ENCODE assay signal across 8 cellular contexts in genomic region chr6:36546958-36547645, GRCh38. TPM values are rescaled to one million over a fixed set of nuclear protein-coding genes. Genes with fewer than 3 reads are reported as not detected.
DNase-seq lines count a peak whose midpoint lies in the region; ATAC-seq and TF ChIP-seq lines count a peak whose summit lies in the region.

TSS of gene STK38 (minus strand) at chr6:36547479. CDS start at chr6:36540202, 7,277 bp downstream.

- H3K27me3 ChIP-seq in SU-DHL-6 (ENCODE audit: low read length) (no peaks in the 10 kb centered on the region), ovary (no peaks in the 10 kb centered on the region), thymus (ENCODE audit: control insufficient read depth, insufficient read depth) (no peaks in the 10 kb centered on the region)

- peak; percentile 46 for TF ChIP-seq CTCF in GM10266 (IDR thresholded peaks at IDR 0.05; ENCODE audit: control insufficient read depth, insufficient read depth, low read depth, missing control alignments)
- TF ChIP-seq CTCF in SU-DHL-6 (IDR thresholded peaks at IDR 0.05; ENCODE audit: insufficient read depth, low read length, poor library complexity, severe bottlenecking) = peak; percentile 55
- no peak for TF ChIP-seq CTCF in ovary (IDR thresholded peaks at IDR 0.05)

- H2AFZ ChIP-seq in SU-DHL-6 (ENCODE audit: low read depth, low read length, severe bottlenecking) = peak within 1 kb of the TSS; percentile 60

- no peaks in the 10 kb centered on the region for H3K27me3 Mint-ChIP-seq in activated naive CD8-positive, alpha-beta T cell treated with anti-CD3 and anti-CD28 coated beads, Interleukin-2, amount 10 ng/mL, durations not matched to agents 7 days and 5 days

- peaks cover 9% of the 10 kb centered on the region for H3K4me1 ChIP-seq in ovary (ENCODE audit: insufficient read depth)
- H3K4me1 ChIP-seq in thymus (ENCODE audit: control insufficient read depth, insufficient read depth, low read length) = peaks cover 19% of the 10 kb centered on the region

- peak within 1 kb of the TSS; percentile 93 for H3K4me3 Mint-ChIP-seq in activated naive CD8-positive, alpha-beta T cell treated with anti-CD3 and anti-CD28 coated beads, Interleukin-2, amount 10 ng/mL, durations not matched to agents 7 days and 5 days

- H3K27ac ChIP-seq in SU-DHL-6 (ENCODE audit: low read depth, low read length) (peak within 1 kb of the TSS; percentile 66), ovary (peak within 1 kb of the TSS; percentile 85 to 90), thymus (ENCODE audit: low read depth) (peak within 1 kb of the TSS; percentile 93)

- H3K9me3 ChIP-seq in SU-DHL-6 (ENCODE audit: insufficient read depth, low read length) (no peaks in the 10 kb centered on the region), ovary (no peaks in the 10 kb centered on the region), thymus (ENCODE audit: control insufficient read depth) (no peaks in the 10 kb centered on the region)

- intact Hi-C loops in Right ventricle myocardium inferior (cut with DNase I) (loop anchor here (1.0 to 5.0 kb wide), 4 partner anchors 47 to 135 kb away; partner anchors contain the start of gene SRSF3), ovary (cut with DNase I) (loop anchor here in 3 of 4 donors (1.0 to 10.0 kb wide), 4 partner anchors 45 to 105 kb away; partner anchors contain the start of genes KCTD20 (in 2 of the 3), PXT1 (in 2 of the 3) and SRSF3 (in 2 of the 3))

- POLR2A ChIA-PET in activated naive CD8-positive, alpha-beta T cell treated with anti-CD3 and anti-CD28 coated beads, Interleukin-2, amount 10 ng/mL, durations not matched to agents 7 days and 5 days (lab: Charles Lee) = interaction anchor here (0.7 to 3.9 kb wide), 5 partner anchors 48 to 124 kb away, joined by 3 to 65 read pairs (median 4); partner anchors contain the start of genes KCTD20 and SRSF3

- ATAC-seq in HG02759 (IDR thresholded peaks at IDR 0.05; ENCODE audit: unreplicated experiment) (peak; percentile 86), Right ventricle myocardium inferior (peak; percentile 98)
- ATAC-seq in activated naive CD8-positive, alpha-beta T cell treated with anti-CD3 and anti-CD28 coated beads, Interleukin-2, amount 10 ng/mL, durations not matched to agents 7 days and 5 days (ENCODE audit: low read depth) = peak; percentile 89

- 0 out of 2 replicates have a peak, but pooled peaks cover 7% of the 10 kb centered on the region for H4K20me1 ChIP-seq in SU-DHL-6 (ENCODE audit: low read depth, low read length)

- 0 to 1% (median 1%) methylated on average over 44 to 51 of the region's 51 CpGs for WGBS in ovary, 3 donors
- WGBS in thymus = under 1% methylated on average over 51 of the region's 51 CpGs

- H3K4me3 ChIP-seq in SU-DHL-6 (ENCODE audit: insufficient read depth, low read length, poor library complexity, severe bottlenecking) (peak within 1 kb of the TSS; percentile 87), ovary (peak within 1 kb of the TSS; percentile 93), thymus (ENCODE audit: low read length) (peak within 1 kb of the TSS; percentile 96)

- no peaks in the 10 kb centered on the region for H3K9me2 ChIP-seq in SU-DHL-6 (replicated peaks; ENCODE audit: insufficient read depth, low read length)

- DNase-seq in GM10266 (ENCODE audit: extremely low spot score) (peak; percentile 95), NCI-H1417 (lab: John Stamatoyannopoulos, UW) (peak; percentile 84 to 94 (median 91)), Right ventricle myocardium inferior (ENCODE audit: missing footprints) (peak; percentile 94), ovary (peak; percentile 93 to 97 (median 95))
- peak; percentile 93 for DNase-seq in activated naive CD8-positive, alpha-beta T cell treated with anti-CD3 and anti-CD28 coated beads, Interleukin-2, amount 10 ng/mL, durations not matched to agents 7 days and 5 days

- peak; percentile 12 for TF ChIP-seq EP300 in ovary (IDR thresholded peaks at IDR 0.05)

- peaks cover 16% of the 10 kb centered on the region; the same call in 1 of the 2 replicates for H3F3A ChIP-seq in SU-DHL-6 (ENCODE audit: insufficient read depth)

- peak within 1 kb of the TSS; percentile 76 for H3K4me2 ChIP-seq in SU-DHL-6 (ENCODE audit: low read depth, low read length, poor library complexity, severe bottlenecking)

- H3K36me3 Mint-ChIP-seq in activated naive CD8-positive, alpha-beta T cell treated with anti-CD3 and anti-CD28 coated beads, Interleukin-2, amount 10 ng/mL, durations not matched to agents 7 days and 5 days = peaks cover 12% of the 10 kb centered on the region

- peak; percentile 98 for TF ChIP-seq POLR2A in ovary (IDR thresholded peaks at IDR 0.05)

- H3K9ac ChIP-seq in SU-DHL-6 (ENCODE audit: low read length) = peak within 1 kb of the TSS; percentile 80

- H3K27ac Mint-ChIP-seq in activated naive CD8-positive, alpha-beta T cell treated with anti-CD3 and anti-CD28 coated beads, Interleukin-2, amount 10 ng/mL, durations not matched to agents 7 days and 5 days = peak within 1 kb of the TSS; percentile 92

- H3K36me3 ChIP-seq in SU-DHL-6 (ENCODE audit: low read length) = 0 out of 2 replicates have a peak, but pooled peaks cover 4% of the 10 kb centered on the region
- no peaks in the 10 kb centered on the region for H3K36me3 ChIP-seq in ovary
- H3K36me3 ChIP-seq in thymus (ENCODE audit: control insufficient read depth, insufficient read depth) = no peaks in the 10 kb centered on the region

- no peaks in the 10 kb centered on the region for H3K9me3 Mint-ChIP-seq in activated naive CD8-positive, alpha-beta T cell treated with anti-CD3 and anti-CD28 coated beads, Interleukin-2, amount 10 ng/mL, durations not matched to agents 7 days and 5 days

- peaks cover 51% of the 10 kb centered on the region for H3K79me2 ChIP-seq in SU-DHL-6 (ENCODE audit: insufficient read depth, low read length)

- peaks cover 33% of the 10 kb centered on the region for H3K4me1 Mint-ChIP-seq in activated naive CD8-positive, alpha-beta T cell treated with anti-CD3 and anti-CD28 coated beads, Interleukin-2, amount 10 ng/mL, durations not matched to agents 7 days and 5 days

RNA-seq across cellular contexts. Expression of gene STK38, which starts in this region (rescaled TPM):
- 10 to 100 TPM; 86.5 to 95.3 TPM for total RNA-seq in activated naive CD8-positive, alpha-beta T cell treated with anti-CD3 and anti-CD28 coated beads, Interleukin-2, amount 10 ng/mL, durations not matched to agents 7 days and 5 days
- total RNA-seq in Right ventricle myocardium inferior (22.6 TPM), ovary (10 to 100 TPM in 6 of 7 donors, 1 to 10 TPM in 1; 8.9 to 24.2 (median 15.5) TPM)
- polyA plus RNA-seq in ovary (10 to 100 TPM in 1 of 2 donors, 1 to 10 TPM in 1; 9.0 to 35.4 TPM), thymus (50.0 TPM)

Comparison
In these comparisons a context has a peak if more than half of its experiments do, and no peak if none do; other contexts are left out.
1. Peak in every context shown above with its lines: DNase-seq, ATAC-seq, H3K4me3 ChIP-seq and H3K27ac ChIP-seq.
2. CTCF ChIP-seq: peak in GM10266 (single experiment) and SU-DHL-6 (single experiment); none in ovary (0 of 3).